ENCODE assay signal across 16 cellular contexts in genomic region chr4:53905281-53905934, GRCh38.
DNase-seq lines count a peak whose midpoint lies in the region; ATAC-seq and TF ChIP-seq lines count a peak whose summit lies in the region.
"Had no signal": no experiment of that assay in that cellular context is flagged by ENCODE, and none has a peak within 500 bp of the region (broad histone marks: within the 10 kb centered on the region; RNA-seq: fewer than 3 reads in every experiment).

No MANE protein-coding gene starts in this region.

- H3K4me1 Mint-ChIP-seq in mesothelial cell of epicardium, result peaks cover 42% of the 10 kb centered on the region
- peaks cover 13% of the 10 kb centered on the region for H3K4me1 Mint-ChIP-seq in activated CD8-positive, alpha-beta T cell treated with anti-CD3 and anti-CD28 coated beads, Interleukin-2, amount 10 ng/mL, durations not matched to agents 7 days and 5 days (ENCODE audit: low read depth)

- H3K36me3 ChIP-seq in ascending aorta (no peaks in the 10 kb centered on the region), transverse colon (no peaks in the 10 kb centered on the region)

- CTCF ChIA-PET in activated CD8-positive, alpha-beta T cell treated with anti-CD3 and anti-CD28 coated beads, Interleukin-2, amount 10 ng/mL, durations not matched to agents 7 days and 5 days (lab: Charles Lee), result interaction anchor here (2.1 to 6.6 kb wide), 2 partner anchors 314 to 328 kb away, joined by 8 to 87 read pairs; no protein-coding TSS in a partner anchor

- H3K9me3 ChIP-seq in ascending aorta (no peaks in the 10 kb centered on the region), transverse colon (no peaks in the 10 kb centered on the region)

- peaks cover 44% of the 10 kb centered on the region for H3K27me3 Mint-ChIP-seq in mesothelial cell of epicardium (ENCODE audit: low read depth)
- peaks cover 32% of the 10 kb centered on the region for H3K27me3 Mint-ChIP-seq in activated CD8-positive, alpha-beta T cell treated with anti-CD3 and anti-CD28 coated beads, Interleukin-2, amount 10 ng/mL, durations not matched to agents 7 days and 5 days (ENCODE audit: low read depth)

- ATAC-seq in activated CD8-positive, alpha-beta T cell treated with anti-CD3 and anti-CD28 coated beads, Interleukin-2, amount 10 ng/mL, durations not matched to agents 7 days and 5 days, result no peak

- POLR2A ChIA-PET in activated CD8-positive, alpha-beta T cell treated with anti-CD3 and anti-CD28 coated beads, Interleukin-2, amount 10 ng/mL, durations not matched to agents 7 days and 5 days (lab: Charles Lee), result no interaction called here

- 41 to 45% methylated on average over 5 to 7 of the region's 7 CpGs for WGBS in transverse colon (ENCODE audit: low coverage in 1 of 2), 2 donors

- H3K36me3 Mint-ChIP-seq in mesothelial cell of epicardium, result no peaks in the 10 kb centered on the region
- H3K36me3 Mint-ChIP-seq in activated CD8-positive, alpha-beta T cell treated with anti-CD3 and anti-CD28 coated beads, Interleukin-2, amount 10 ng/mL, durations not matched to agents 7 days and 5 days (ENCODE audit: low read depth), result no peaks in the 10 kb centered on the region
- H3K36me3 Mint-ChIP-seq: activated naive CD8-positive, alpha-beta T cell; immature natural killer cell; naive B cell; WTC11 had no signal

- H3K27me3 ChIP-seq in ascending aorta, result no peaks in the 10 kb centered on the region
- H3K27me3 ChIP-seq in transverse colon, result peaks cover 41% of the 10 kb centered on the region
- H3K27me3 ChIP-seq: foreskin keratinocyte had no signal

- H3K4me1 ChIP-seq in ascending aorta, result peaks cover 0 to 10% of the 10 kb centered on the region in 2 donors
- H3K4me1 ChIP-seq in transverse colon, result peaks cover 0 to 27% (median 15%) of the 10 kb centered on the region in 4 donors

- DNase-seq in NOMO-1 (lab: John Stamatoyannopoulos, UW; ENCODE audit: unreplicated experiment in 2 of 2) (peak; percentile 5 to 29), NOMO-1 treated with dmso at 0.1 percent for 144 hours (lab: John Stamatoyannopoulos, UW; ENCODE audit: unreplicated experiment) (no peak), ascending aorta (ENCODE audit: low spot score in 2 of 2) (no peak), mesothelial cell of epicardium (ENCODE audit: low spot score in 2 of 2, unreplicated experiment in 2 of 2) (no peak), transverse colon (no peak), superior temporal gyrus (ENCODE audit: extremely low spot score) (no peak), NCI-H2029 treated with DMSO at 0.1 percent for 48 hours (lab: John Stamatoyannopoulos, UW) (no peak)
- DNase-seq in activated CD8-positive, alpha-beta T cell treated with anti-CD3 and anti-CD28 coated beads, Interleukin-2, amount 10 ng/mL, durations not matched to agents 7 days and 5 days, result no peak
- DNase-seq: 8988T; activated CD8-positive, alpha-beta memory T cell treated with anti-CD3 and anti-CD28 coated beads, Interleukin-2, amount 50 U/mL, for 4 hours; immature natural killer cell; naive B cell; NCI-H1694 had no signal

- no peak overlapping the region for H3K4me3 Mint-ChIP-seq in mesothelial cell of epicardium
- no peak overlapping the region for H3K4me3 Mint-ChIP-seq in activated CD8-positive, alpha-beta T cell treated with anti-CD3 and anti-CD28 coated beads, Interleukin-2, amount 10 ng/mL, durations not matched to agents 7 days and 5 days

- no peak for TF ChIP-seq CTCF in ascending aorta (IDR thresholded peaks at IDR 0.05)
- TF ChIP-seq CTCF in mesothelial cell of epicardium (IDR thresholded peaks at IDR 0.05; ENCODE audit: unreplicated experiment), result no peak
- no peak for TF ChIP-seq CTCF in transverse colon (IDR thresholded peaks at IDR 0.05)

- H3K4me3 ChIP-seq in ascending aorta (peak overlapping the region; percentile 17 to 59), transverse colon (no peak overlapping the region)

- intact Hi-C loops in ascending aorta (cut with DNase I) (loop anchor here (5.0 kb wide), 4 partner anchors 198 to 888 kb away; partner anchors contain the start of gene SCFD2), transverse colon (cut with DNase I; ENCODE audit: low total_unique reads) (loop anchor here (5.0 kb wide), 1 partner anchor 327 kb away; no protein-coding TSS in a partner anchor)

- H3K27ac ChIP-seq in ascending aorta (peak overlapping the region in 1 of 2 donors; percentile 11), transverse colon (peak overlapping the region; percentile 11 to 53 (median 42))
- H3K27ac ChIP-seq: foreskin keratinocyte had no signal

- peak overlapping the region; percentile 57 for H3K27ac Mint-ChIP-seq in mesothelial cell of epicardium
- H3K27ac Mint-ChIP-seq in activated CD8-positive, alpha-beta T cell treated with anti-CD3 and anti-CD28 coated beads, Interleukin-2, amount 10 ng/mL, durations not matched to agents 7 days and 5 days, result no peak overlapping the region
- H3K27ac Mint-ChIP-seq: activated naive CD8-positive, alpha-beta T cell; naive B cell; WTC11 had no signal

- no peaks in the 10 kb centered on the region for H3K9me3 Mint-ChIP-seq in mesothelial cell of epicardium
- H3K9me3 Mint-ChIP-seq in activated CD8-positive, alpha-beta T cell treated with anti-CD3 and anti-CD28 coated beads, Interleukin-2, amount 10 ng/mL, durations not matched to agents 7 days and 5 days (ENCODE audit: insufficient read depth), result no peaks in the 10 kb centered on the region
- H3K9me3 Mint-ChIP-seq: immature natural killer cell, naive B cell, WTC11 had no signal

- in situ Hi-C loops in transverse colon (cut with MboI; ENCODE audit: low pct_ligation_motif_present in 1 of 4, low pct_unique_long_range_greater_than_20kb in 1 of 4, low sequenced_read_pairs in 3 of 4), result loop anchor here in 3 of 4 donors (25.0 kb wide), 4 partner anchors 193 to 893 kb away; no protein-coding TSS in a partner anchor

- TF ChIP-seq EP300 in transverse colon (IDR thresholded peaks at IDR 0.05; ENCODE audit: low read depth), result no peak

- no peak for TF ChIP-seq POLR2A in transverse colon (IDR thresholded peaks at IDR 0.05)

Comparison
In these comparisons a context has a peak if more than half of its experiments do, and no peak if none do; other contexts are left out.
1. DNase-seq: peak in NOMO-1 (2 of 2); none in NOMO-1 treated with dmso at 0.1 percent for 144 hours (single experiment), ascending aorta (0 of 2), mesothelial cell of epicardium (0 of 2), transverse colon (single experiment), activated CD8-positive, alpha-beta T cell treated with anti-CD3 and anti-CD28 coated beads, Interleukin-2, amount 10 ng/mL, durations not matched to agents 7 days and 5 days (single experiment), superior temporal gyrus (single experiment) and NCI-H2029 treated with DMSO at 0.1 percent for 48 hours (single experiment).
2. H3K4me3 ChIP-seq: peak in ascending aorta (2 of 2); none in transverse colon (0 of 4).